19 cellular contexts compared by ENCODE assay signal in genomic region chr2:241695676-241696075, GRCh38. TPM values are rescaled to one million over a fixed set of nuclear protein-coding genes. Genes with fewer than 3 reads are reported as not detected.
DNase-seq lines count a peak whose midpoint lies in the region; ATAC-seq and TF ChIP-seq lines count a peak whose summit lies in the region.
"Had no signal": no experiment of that assay in that cellular context is flagged by ENCODE, and none has a peak within 500 bp of the region (broad histone marks: within the 10 kb centered on the region; RNA-seq: fewer than 3 reads in every experiment).

No MANE protein-coding gene starts in this region.

- no peak for DNase-seq in activated T-cell treated with anti-CD3 and anti-CD28 coated beads, Interleukin-2, amount 50 U/mL, for 24 hours
- DNase-seq in activated T-cell treated with anti-CD3 and anti-CD28 coated beads, Interleukin-2, amount 50 U/mL, for 4 hours = no peak
- DNase-seq in MV-4-11 (lab: John Stamatoyannopoulos, UW) (peak; percentile 36), foreskin fibroblast (peak; percentile 29 to 63), mesothelial cell of epicardium (ENCODE audit: low spot score in 2 of 2, unreplicated experiment in 2 of 2) (no peak), ascending aorta (ENCODE audit: low spot score in 2 of 2) (no peak)
- DNase-seq in stimulated activated effector memory CD8-positive, alpha-beta T cell treated with anti-CD3 and anti-CD28 coated beads, Interleukin-12 subunit alpha, Interleukin-12 subunit beta, amount 100 ng/mL, for 72 hours (ENCODE audit: low spot score in 2 of 2) = no peak
- DNase-seq in activated CD8-positive, alpha-beta T cell treated with anti-CD3 and anti-CD28 coated beads for 36 hours = no peak
- DNase-seq: 8988T; ACHN; Karpas-422; NCI-H2029; NCI-H446 treated with DMSO at 0.1 percent for 48 hours; NCI-H526; NCI-H82; NK-92 treated with Interleukin-12 subunit alpha and Interleukin-12 subunit beta, amount 100 ng/mL, for 24 hours; PC-3; SJCRH30 had no signal

- H3K27me3 Mint-ChIP-seq in activated T-cell treated with anti-CD3 and anti-CD28 coated beads, Interleukin-2, amount 50 U/mL, for 24 hours = no peaks in the 10 kb centered on the region
- H3K27me3 Mint-ChIP-seq in activated T-cell treated with anti-CD3 and anti-CD28 coated beads, Interleukin-2, amount 50 U/mL, for 4 hours (ENCODE audit: low read depth) = no peaks in the 10 kb centered on the region
- no peaks in the 10 kb centered on the region for H3K27me3 Mint-ChIP-seq in mesothelial cell of epicardium (ENCODE audit: low read depth)
- H3K27me3 Mint-ChIP-seq in activated CD8-positive, alpha-beta T cell treated with anti-CD3 and anti-CD28 coated beads for 36 hours = no peaks in the 10 kb centered on the region

- peaks cover 0 to 3% of the 10 kb centered on the region in 2 donors for H3K4me1 ChIP-seq in ascending aorta
- H3K4me1 ChIP-seq: SJCRH30 had no signal

- H3K4me3 ChIP-seq in foreskin fibroblast (ENCODE audit: low read depth in 1 of 2, low read length in 2 of 2) (no peak overlapping the region), ascending aorta (no peak overlapping the region)
- H3K4me3 ChIP-seq: SJCRH30 had no signal

- ATAC-seq in activated T-cell treated with anti-CD3 and anti-CD28 coated beads, Interleukin-2, amount 50 U/mL, for 4 hours = no peak
- ATAC-seq in stimulated activated effector memory CD8-positive, alpha-beta T cell treated with anti-CD3 and anti-CD28 coated beads, Interleukin-12 subunit alpha, Interleukin-12 subunit beta, amount 100 ng/mL, for 72 hours = no peak
- no peak for ATAC-seq in activated CD8-positive, alpha-beta T cell treated with anti-CD3 and anti-CD28 coated beads for 36 hours
- ATAC-seq: PC-3, Right ventricle myocardium inferior had no signal

- no peak overlapping the region for H3K4me3 Mint-ChIP-seq in activated T-cell treated with anti-CD3 and anti-CD28 coated beads, Interleukin-2, amount 50 U/mL, for 24 hours
- H3K4me3 Mint-ChIP-seq in activated T-cell treated with anti-CD3 and anti-CD28 coated beads, Interleukin-2, amount 50 U/mL, for 4 hours = no peak overlapping the region
- no peak overlapping the region for H3K4me3 Mint-ChIP-seq in stimulated activated effector memory CD8-positive, alpha-beta T cell treated with anti-CD3 and anti-CD28 coated beads, Interleukin-12 subunit alpha, Interleukin-12 subunit beta, amount 100 ng/mL, for 72 hours
- H3K4me3 Mint-ChIP-seq in mesothelial cell of epicardium = no peak overlapping the region
- H3K4me3 Mint-ChIP-seq in activated CD8-positive, alpha-beta T cell treated with anti-CD3 and anti-CD28 coated beads for 36 hours = no peak overlapping the region

- TF ChIP-seq CTCF in foreskin fibroblast (IDR thresholded peaks at IDR 0.05; ENCODE audit: low read depth, low read length) (no peak), mesothelial cell of epicardium (IDR thresholded peaks at IDR 0.05; ENCODE audit: unreplicated experiment) (no peak), ascending aorta (IDR thresholded peaks at IDR 0.05) (no peak)
- TF ChIP-seq CTCF in activated CD8-positive, alpha-beta T cell treated with anti-CD3 and anti-CD28 coated beads for 36 hours (IDR thresholded peaks at IDR 0.05) = no peak

- no peaks in the 10 kb centered on the region for H3K27me3 ChIP-seq in ascending aorta
- H3K27me3 ChIP-seq: SJCRH30 had no signal

- peak overlapping the region; percentile 2 for H3K27ac Mint-ChIP-seq in activated T-cell treated with anti-CD3 and anti-CD28 coated beads, Interleukin-2, amount 50 U/mL, for 24 hours
- peak overlapping the region; percentile 1 for H3K27ac Mint-ChIP-seq in stimulated activated effector memory CD8-positive, alpha-beta T cell treated with anti-CD3 and anti-CD28 coated beads, Interleukin-12 subunit alpha, Interleukin-12 subunit beta, amount 100 ng/mL, for 72 hours
- H3K27ac Mint-ChIP-seq in mesothelial cell of epicardium = no peak overlapping the region
- H3K27ac Mint-ChIP-seq in activated CD8-positive, alpha-beta T cell treated with anti-CD3 and anti-CD28 coated beads for 36 hours = no peak overlapping the region

- H3K4me1 Mint-ChIP-seq in activated T-cell treated with anti-CD3 and anti-CD28 coated beads, Interleukin-2, amount 50 U/mL, for 24 hours (ENCODE audit: low read depth) = peaks cover 18% of the 10 kb centered on the region
- H3K4me1 Mint-ChIP-seq in activated T-cell treated with anti-CD3 and anti-CD28 coated beads, Interleukin-2, amount 50 U/mL, for 4 hours (ENCODE audit: low read depth) = peaks cover 12% of the 10 kb centered on the region
- H3K4me1 Mint-ChIP-seq in stimulated activated effector memory CD8-positive, alpha-beta T cell treated with anti-CD3 and anti-CD28 coated beads, Interleukin-12 subunit alpha, Interleukin-12 subunit beta, amount 100 ng/mL, for 72 hours = no peaks in the 10 kb centered on the region
- peaks cover 2% of the 10 kb centered on the region for H3K4me1 Mint-ChIP-seq in mesothelial cell of epicardium
- H3K4me1 Mint-ChIP-seq in activated CD8-positive, alpha-beta T cell treated with anti-CD3 and anti-CD28 coated beads for 36 hours (ENCODE audit: low read depth) = peaks cover 14% of the 10 kb centered on the region

- peaks cover 4 to 20% of the 10 kb centered on the region in 2 donors for H3K36me3 ChIP-seq in ascending aorta

- intact Hi-C loops in ascending aorta (cut with DNase I) = no loop called here
- intact Hi-C loops in activated CD8-positive, alpha-beta T cell treated with anti-CD3 and anti-CD28 coated beads for 36 hours (cut with micrococcal nuclease) = no loop called here

- CTCF ChIA-PET in activated CD8-positive, alpha-beta T cell treated with anti-CD3 and anti-CD28 coated beads for 36 hours (lab: Charles Lee) = no interaction called here

- no peaks in the 10 kb centered on the region for H3K9me3 ChIP-seq in ascending aorta
- H3K9me3 ChIP-seq: SJCRH30 had no signal

- H3K9me3 Mint-ChIP-seq in activated T-cell treated with anti-CD3 and anti-CD28 coated beads, Interleukin-2, amount 50 U/mL, for 24 hours = no peaks in the 10 kb centered on the region
- H3K9me3 Mint-ChIP-seq in activated T-cell treated with anti-CD3 and anti-CD28 coated beads, Interleukin-2, amount 50 U/mL, for 4 hours = no peaks in the 10 kb centered on the region
- no peaks in the 10 kb centered on the region for H3K9me3 Mint-ChIP-seq in stimulated activated effector memory CD8-positive, alpha-beta T cell treated with anti-CD3 and anti-CD28 coated beads, Interleukin-12 subunit alpha, Interleukin-12 subunit beta, amount 100 ng/mL, for 72 hours
- no peaks in the 10 kb centered on the region for H3K9me3 Mint-ChIP-seq in mesothelial cell of epicardium
- no peaks in the 10 kb centered on the region for H3K9me3 Mint-ChIP-seq in activated CD8-positive, alpha-beta T cell treated with anti-CD3 and anti-CD28 coated beads for 36 hours

- POLR2A ChIA-PET in activated CD8-positive, alpha-beta T cell treated with anti-CD3 and anti-CD28 coated beads for 36 hours (lab: Charles Lee) = no interaction called here

- peaks cover 62% of the 10 kb centered on the region for H3K36me3 Mint-ChIP-seq in activated T-cell treated with anti-CD3 and anti-CD28 coated beads, Interleukin-2, amount 50 U/mL, for 24 hours (ENCODE audit: low read depth)
- peaks cover 9% of the 10 kb centered on the region for H3K36me3 Mint-ChIP-seq in activated T-cell treated with anti-CD3 and anti-CD28 coated beads, Interleukin-2, amount 50 U/mL, for 4 hours (ENCODE audit: insufficient read depth)
- peaks cover 61% of the 10 kb centered on the region for H3K36me3 Mint-ChIP-seq in stimulated activated effector memory CD8-positive, alpha-beta T cell treated with anti-CD3 and anti-CD28 coated beads, Interleukin-12 subunit alpha, Interleukin-12 subunit beta, amount 100 ng/mL, for 72 hours
- peaks cover 6% of the 10 kb centered on the region for H3K36me3 Mint-ChIP-seq in mesothelial cell of epicardium
- peaks cover 30% of the 10 kb centered on the region for H3K36me3 Mint-ChIP-seq in activated CD8-positive, alpha-beta T cell treated with anti-CD3 and anti-CD28 coated beads for 36 hours (ENCODE audit: low read depth)

- H3K27ac ChIP-seq in ascending aorta = no peak overlapping the region
- H3K27ac ChIP-seq: SJCRH30 had no signal

RNA-seq across cellular contexts. Expression of gene ING5, which starts 6.2 kb away (rescaled TPM):
- total RNA-seq in activated T-cell treated with anti-CD3 and anti-CD28 coated beads, Interleukin-2, amount 50 U/mL, for 4 hours = 10 to 100 TPM; 49.2 to 53.5 (median 51.8) TPM
- total RNA-seq in mesothelial cell of epicardium = 50.8 to 56.9 TPM (median 51.8 TPM) in 3 replicates
- 38.1 TPM for total RNA-seq in ascending aorta
- 10 to 100 TPM; 37.7 to 41.3 TPM for total RNA-seq in activated CD8-positive, alpha-beta T cell treated with anti-CD3 and anti-CD28 coated beads for 36 hours

RNA-seq across cellular contexts. Expression of gene DTYMK, which starts 9.1 kb away (rescaled TPM):
- total RNA-seq in activated T-cell treated with anti-CD3 and anti-CD28 coated beads, Interleukin-2, amount 50 U/mL, for 4 hours = 100 to 1,000 TPM in 1 of 3 donors, 10 to 100 TPM in 2; 89.5 to 110 (median 94.9) TPM
- total RNA-seq in mesothelial cell of epicardium = 32.1 to 36.5 TPM (median 35.0 TPM) in 3 replicates
- 25.0 TPM for total RNA-seq in ascending aorta
- 10 to 100 TPM; 87.1 to 91.9 TPM for total RNA-seq in activated CD8-positive, alpha-beta T cell treated with anti-CD3 and anti-CD28 coated beads for 36 hours

RNA-seq across cellular contexts. Expression of gene D2HGDH, which starts 38.8 kb away (rescaled TPM):
- total RNA-seq in activated T-cell treated with anti-CD3 and anti-CD28 coated beads, Interleukin-2, amount 50 U/mL, for 4 hours = 10 to 100 TPM; 13.9 to 22.5 (median 18.7) TPM
- 55.5 to 60.3 TPM (median 56.6 TPM) in 3 replicates for total RNA-seq in mesothelial cell of epicardium
- 22.2 TPM for total RNA-seq in ascending aorta
- 10 to 100 TPM; 39.4 to 42.6 TPM for total RNA-seq in activated CD8-positive, alpha-beta T cell treated with anti-CD3 and anti-CD28 coated beads for 36 hours

RNA-seq across cellular contexts. Expression of gene ATG4B, which starts 58.2 kb away (rescaled TPM):
- total RNA-seq in activated T-cell treated with anti-CD3 and anti-CD28 coated beads, Interleukin-2, amount 50 U/mL, for 4 hours = 10 to 100 TPM; 72.6 to 82.4 (median 75.3) TPM
- 125 to 135 TPM (median 133 TPM) in 3 replicates for total RNA-seq in mesothelial cell of epicardium
- 225 TPM for total RNA-seq in ascending aorta
- 10 to 100 TPM; 90.7 to 94.6 TPM for total RNA-seq in activated CD8-positive, alpha-beta T cell treated with anti-CD3 and anti-CD28 coated beads for 36 hours

RNA-seq across cellular contexts. Expression of gene THAP4, which starts 58.7 kb away (rescaled TPM):
- 10 to 100 TPM; 58.6 to 61.8 (median 59.0) TPM for total RNA-seq in activated T-cell treated with anti-CD3 and anti-CD28 coated beads, Interleukin-2, amount 50 U/mL, for 4 hours
- total RNA-seq in mesothelial cell of epicardium = 45.7 to 51.5 TPM (median 50.1 TPM) in 3 replicates
- total RNA-seq in ascending aorta = 80.8 TPM
- 10 to 100 TPM; 45.1 to 48.9 TPM for total RNA-seq in activated CD8-positive, alpha-beta T cell treated with anti-CD3 and anti-CD28 coated beads for 36 hours

Comparison
In these comparisons a context has a peak if more than half of its experiments do, and no peak if none do; other contexts are left out.
1. DNase-seq: peak in MV-4-11 (single experiment) and foreskin fibroblast (2 of 2); none in activated T-cell treated with anti-CD3 and anti-CD28 coated beads, Interleukin-2, amount 50 U/mL, for 24 hours (single experiment), activated T-cell treated with anti-CD3 and anti-CD28 coated beads, Interleukin-2, amount 50 U/mL, for 4 hours (single experiment), stimulated activated effector memory CD8-positive, alpha-beta T cell treated with anti-CD3 and anti-CD28 coated beads, Interleukin-12 subunit alpha, Interleukin-12 subunit beta, amount 100 ng/mL, for 72 hours (0 of 2), mesothelial cell of epicardium (0 of 2), ascending aorta (0 of 2) and activated CD8-positive, alpha-beta T cell treated with anti-CD3 and anti-CD28 coated beads for 36 hours (single experiment).
2. H3K27ac Mint-ChIP-seq: peak in activated T-cell treated with anti-CD3 and anti-CD28 coated beads, Interleukin-2, amount 50 U/mL, for 24 hours (single experiment) and stimulated activated effector memory CD8-positive, alpha-beta T cell treated with anti-CD3 and anti-CD28 coated beads, Interleukin-12 subunit alpha, Interleukin-12 subunit beta, amount 100 ng/mL, for 72 hours (single experiment); none in mesothelial cell of epicardium (single experiment) and activated CD8-positive, alpha-beta T cell treated with anti-CD3 and anti-CD28 coated beads for 36 hours (single experiment).